In genomic region chr2:239830718-239831271, GRCh38 we compare ENCODE assay signal across 16 cellular contexts.
DNase-seq lines count a peak whose midpoint lies in the region; ATAC-seq and TF ChIP-seq lines count a peak whose summit lies in the region.
"Had no signal": no experiment of that assay in that cellular context is flagged by ENCODE, and none has a peak within 500 bp of the region (broad histone marks: within the 10 kb centered on the region; RNA-seq: fewer than 3 reads in every experiment).

No MANE protein-coding gene starts in this region.

- no peaks in the 10 kb centered on the region for H3K27me3 ChIP-seq in vagina
- H3K27me3 ChIP-seq: uterus had no signal

- H3K27ac Mint-ChIP-seq in endothelial cell (ENCODE audit: unreplicated experiment), result peak overlapping the region; percentile 75
- peak overlapping the region in 2 of 3 experiments; percentile 69 to 70 for H3K27ac Mint-ChIP-seq in nephron
- H3K27ac Mint-ChIP-seq in activated naive CD8-positive, alpha-beta T cell treated with anti-CD3 and anti-CD28 coated beads, Interleukin-2, amount 50 U/mL, for 24 hours, result no peak overlapping the region
- H3K27ac Mint-ChIP-seq: activated naive CD8-positive, alpha-beta T cell had no signal

- H3K9me3 Mint-ChIP-seq in endothelial cell (ENCODE audit: unreplicated experiment) (no peaks in the 10 kb centered on the region), nephron (peaks cover 2% of the 10 kb centered on the region)
- no peaks in the 10 kb centered on the region for H3K9me3 Mint-ChIP-seq in activated naive CD8-positive, alpha-beta T cell treated with anti-CD3 and anti-CD28 coated beads, Interleukin-2, amount 50 U/mL, for 24 hours

- no peak for ATAC-seq in Right ventricle myocardium inferior
- ATAC-seq in activated naive CD8-positive, alpha-beta T cell treated with anti-CD3 and anti-CD28 coated beads, Interleukin-2, amount 50 U/mL, for 24 hours, result no peak
- ATAC-seq: stimulated activated naive CD8-positive, alpha-beta T cell treated with anti-CD3 and anti-CD28 coated beads, Interleukin-15, Interleukin-2, amounts not matched to agents 100 U/mL and 50 U/mL, for 24 hours had no signal

- no peak for TF ChIP-seq POLR2A in vagina (IDR thresholded peaks at IDR 0.05)

- H3K4me3 ChIP-seq in vagina, result no peak overlapping the region
- H3K4me3 ChIP-seq: uterus had no signal

- H3K9me3 ChIP-seq in vagina, result no peaks in the 10 kb centered on the region
- H3K9me3 ChIP-seq: uterus had no signal

- DNase-seq in cardiac septum (ENCODE audit: low spot score), result peak; percentile 65
- DNase-seq in Right ventricle myocardium inferior (ENCODE audit: missing footprints), result no peak
- DNase-seq in endothelial cell (ENCODE audit: low spot score), result no peak
- peak; percentile 72 to 74 for DNase-seq in vagina (ENCODE audit: extremely low spot score in 2 of 2)
- DNase-seq in activated naive CD8-positive, alpha-beta T cell treated with anti-CD3 and anti-CD28 coated beads, Interleukin-2, amount 50 U/mL, for 24 hours, result no peak
- no peak for DNase-seq in HK-2 (ENCODE audit: unreplicated experiment)
- no peak for DNase-seq in COLO829 (ENCODE audit: low spot score)
- DNase-seq: CD8-positive, alpha-beta memory T cell; effector CD4-positive, alpha-beta T cell; hippocampal formation; kidney glomerular epithelial cell; stimulated activated naive CD8-positive, alpha-beta T cell treated with anti-CD3 and anti-CD28 coated beads, Interleukin-15, Interleukin-2, amounts not matched to agents 100 U/mL and 50 U/mL, for 24 hours; T-helper 1 cell had no signal

- no peaks in the 10 kb centered on the region for H3K36me3 ChIP-seq in vagina
- H3K36me3 ChIP-seq: uterus had no signal

- TF ChIP-seq CTCF in endothelial cell (IDR thresholded peaks at IDR 0.05; ENCODE audit: unreplicated experiment) (no peak), nephron (IDR thresholded peaks at IDR 0.05; ENCODE audit: unreplicated experiment in 3 of 3) (no peak), vagina (IDR thresholded peaks at IDR 0.05) (no peak)

- intact Hi-C loops in cardiac septum (cut with DNase I) (no loop called here), Right ventricle myocardium inferior (cut with DNase I) (no loop called here), vagina (cut with DNase I) (no loop called here)

- H3K27me3 Mint-ChIP-seq in endothelial cell (ENCODE audit: unreplicated experiment) (peaks cover 11% of the 10 kb centered on the region), nephron (ENCODE audit: low read depth) (peaks cover 17% of the 10 kb centered on the region)
- H3K27me3 Mint-ChIP-seq in activated naive CD8-positive, alpha-beta T cell treated with anti-CD3 and anti-CD28 coated beads, Interleukin-2, amount 50 U/mL, for 24 hours, result peaks cover 2% of the 10 kb centered on the region

- no peak overlapping the region for H3K4me3 Mint-ChIP-seq in endothelial cell (ENCODE audit: unreplicated experiment)
- H3K4me3 Mint-ChIP-seq in nephron, result no peak overlapping the region
- H3K4me3 Mint-ChIP-seq in activated naive CD8-positive, alpha-beta T cell treated with anti-CD3 and anti-CD28 coated beads, Interleukin-2, amount 50 U/mL, for 24 hours, result no peak overlapping the region
- H3K4me3 Mint-ChIP-seq: activated naive CD8-positive, alpha-beta T cell; CD8-positive, alpha-beta memory T cell had no signal

- H3K4me1 Mint-ChIP-seq in endothelial cell (ENCODE audit: unreplicated experiment) (peaks cover 50% of the 10 kb centered on the region), nephron (peaks cover 33% of the 10 kb centered on the region)
- H3K4me1 Mint-ChIP-seq in activated naive CD8-positive, alpha-beta T cell treated with anti-CD3 and anti-CD28 coated beads, Interleukin-2, amount 50 U/mL, for 24 hours, result no peaks in the 10 kb centered on the region
- H3K4me1 Mint-ChIP-seq: CD8-positive, alpha-beta memory T cell had no signal

- peaks cover 10% of the 10 kb centered on the region for H3K4me1 ChIP-seq in vagina
- H3K4me1 ChIP-seq: uterus had no signal

- no peak overlapping the region for H3K27ac ChIP-seq in vagina
- H3K27ac ChIP-seq: uterus had no signal

- H3K36me3 Mint-ChIP-seq in endothelial cell (ENCODE audit: low read depth, unreplicated experiment), result peaks cover 11% of the 10 kb centered on the region
- H3K36me3 Mint-ChIP-seq in nephron (ENCODE audit: low read depth), result peaks cover 4% of the 10 kb centered on the region
- H3K36me3 Mint-ChIP-seq in activated naive CD8-positive, alpha-beta T cell treated with anti-CD3 and anti-CD28 coated beads, Interleukin-2, amount 50 U/mL, for 24 hours (ENCODE audit: low read depth), result no peaks in the 10 kb centered on the region
- H3K36me3 Mint-ChIP-seq: activated naive CD8-positive, alpha-beta T cell; CD8-positive, alpha-beta memory T cell had no signal

Comparison
In these comparisons a context has a peak if more than half of its experiments do, and no peak if none do; other contexts are left out.
1. DNase-seq: peak in cardiac septum (single experiment) and vagina (2 of 2); none in Right ventricle myocardium inferior (single experiment), endothelial cell (single experiment), activated naive CD8-positive, alpha-beta T cell treated with anti-CD3 and anti-CD28 coated beads, Interleukin-2, amount 50 U/mL, for 24 hours (single experiment), HK-2 (single experiment) and COLO829 (single experiment).